In the genomic region with DNA sequence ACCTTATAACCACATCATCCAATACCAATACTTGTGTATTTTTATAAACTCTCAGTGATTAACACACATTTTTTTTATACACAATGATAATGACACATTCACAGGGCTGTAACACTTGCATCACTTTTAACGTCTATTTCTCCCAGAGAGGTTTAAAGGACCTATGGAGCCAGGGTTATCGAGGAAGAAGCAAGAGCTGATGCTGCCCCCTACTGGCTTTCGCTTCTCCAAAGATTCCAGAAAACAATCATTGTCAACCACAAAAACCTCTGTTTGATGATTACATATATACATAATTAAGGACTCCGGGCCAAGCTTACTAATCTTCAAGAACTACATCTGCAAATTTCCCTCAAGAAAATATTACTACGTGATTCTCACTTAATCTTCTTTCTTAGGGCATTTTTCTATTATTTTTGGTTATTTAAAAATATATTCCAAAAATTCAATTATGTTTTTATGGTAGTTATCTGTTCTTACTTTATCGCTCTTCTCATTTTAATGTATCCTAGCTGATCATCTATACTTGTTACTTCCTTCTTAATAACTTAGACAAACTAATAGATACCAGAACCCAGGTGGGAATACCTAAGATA, we compare ENCODE assay signal across 8 cellular contexts.
DNase-seq lines count a peak whose midpoint lies in the region; ATAC-seq and TF ChIP-seq lines count a peak whose summit lies in the region.

No MANE protein-coding gene starts in this region.

- no peak overlapping the region for H3K27ac Mint-ChIP-seq in nephron progenitor cell

- ATAC-seq in HG03139 (IDR thresholded peaks at IDR 0.05; ENCODE audit: unreplicated experiment) = no peak
- ATAC-seq in GM18520 (IDR thresholded peaks at IDR 0.05; ENCODE audit: unreplicated experiment) = no peak

- no peaks in the 10 kb centered on the region for H3K9me3 Mint-ChIP-seq in nephron progenitor cell

- no peaks in the 10 kb centered on the region for H3K27me3 ChIP-seq in BE2C

- peaks cover under 1% of the 10 kb centered on the region for H3K4me1 Mint-ChIP-seq in nephron progenitor cell

- H3K4me3 ChIP-seq in BE2C (ENCODE audit: low read depth, low read length) = no peak overlapping the region

- in situ Hi-C loops in GM13976 (cut with MboI; ENCODE audit: low sequenced_read_pairs, unreplicated experiment) = loop anchor here (25.0 kb wide), 1 partner anchor 313 kb away; no protein-coding TSS in a partner anchor

- H3K4me3 Mint-ChIP-seq in nephron progenitor cell = no peak overlapping the region

- H3K9me3 ChIP-seq in BE2C = no peaks in the 10 kb centered on the region

- TF ChIP-seq POLR2A in erythroblast (IDR thresholded peaks at IDR 0.05; ENCODE audit: low read length) = no peak

- H3K36me3 Mint-ChIP-seq in nephron progenitor cell (ENCODE audit: low read depth) = no peaks in the 10 kb centered on the region

- TF ChIP-seq CTCF in BE2C (IDR thresholded peaks at IDR 0.05; ENCODE audit: low read depth, low read length) (peak; percentile 92), GM13976 (IDR thresholded peaks at IDR 0.05; ENCODE audit: borderline replicate concordance, control extremely low read depth, extremely low read depth, insufficient read depth, missing control alignments) (peak; percentile 40), nephron progenitor cell (IDR thresholded peaks at IDR 0.05) (peak; percentile 80)

- no peaks in the 10 kb centered on the region for H3K36me3 ChIP-seq in BE2C

- DNase-seq in BE2C = peak; percentile 84
- DNase-seq in GM13976 (ENCODE audit: low spot score) = peak; percentile 15
- DNase-seq in NCI-H1694 (lab: John Stamatoyannopoulos, UW) = peak; percentile 95
- DNase-seq in SKM-1 treated with dmso at 0.1 percent for 144 hours (lab: John Stamatoyannopoulos, UW; ENCODE audit: unreplicated experiment) = peak; percentile 26
- peak; percentile 52 to 63 for DNase-seq in erythroblast (lab: John Stamatoyannopoulos, UW)
- peak; percentile 76 for DNase-seq in nephron progenitor cell

- H3K27me3 Mint-ChIP-seq in nephron progenitor cell (ENCODE audit: low read depth, poor library complexity) = no peaks in the 10 kb centered on the region

- no peaks in the 10 kb centered on the region; the same call in 1 of the 2 replicates for H3K4me1 ChIP-seq in BE2C

Comparison
In these comparisons a context has a peak if more than half of its experiments do, and no peak if none do; other contexts are left out.
1. DNase-seq: peak in every context shown above with its lines; median percentile 95 in NCI-H1694; 84 in BE2C; 76 in nephron progenitor cell; 58 in erythroblast; 26 in SKM-1 treated with dmso at 0.1 percent for 144 hours; 15 in GM13976.
2. CTCF ChIP-seq: peak in every context shown above with its lines; median percentile 92 in BE2C; 80 in nephron progenitor cell; 40 in GM13976.